Comparison of ENCODE assay signal across 20 cellular contexts in genomic region chr18:54830260-54830659, GRCh38. TPM values are rescaled to one million over a fixed set of nuclear protein-coding genes. Genes with fewer than 3 reads are reported as not detected.
DNase-seq lines count a peak whose midpoint lies in the region; ATAC-seq and TF ChIP-seq lines count a peak whose summit lies in the region.
"Had no signal": no experiment of that assay in that cellular context is flagged by ENCODE, and none has a peak within 500 bp of the region (broad histone marks: within the 10 kb centered on the region; RNA-seq: fewer than 3 reads in every experiment).

No MANE protein-coding gene starts in this region.

- H3K27me3 ChIP-seq in Loucy (ENCODE audit: insufficient read depth, low read length, poor library complexity, severe bottlenecking) (no peaks in the 10 kb centered on the region), lower lobe of right lung (ENCODE audit: low read depth) (no peaks in the 10 kb centered on the region)
- H3K27me3 ChIP-seq: BLaER1 had no signal

- peaks cover 57% of the 10 kb centered on the region for H3K4me1 ChIP-seq in Loucy (ENCODE audit: insufficient read depth, low read length, poor library complexity, severe bottlenecking)
- no peaks in the 10 kb centered on the region for H3K4me1 ChIP-seq in lower lobe of right lung
- H3K4me1 ChIP-seq: BLaER1 had no signal

- H3K9me3 ChIP-seq in Loucy (ENCODE audit: insufficient read depth, low read depth, low read length) (no peaks in the 10 kb centered on the region), lower lobe of right lung (no peaks in the 10 kb centered on the region)

- no peak overlapping the region for H2AFZ ChIP-seq in Loucy (ENCODE audit: low read length)

- intact Hi-C loops in lower lobe of right lung (cut with DNase I) (no loop called here), left ventricle myocardium superior (cut with micrococcal nuclease) (no loop called here)

- H3K9me2 ChIP-seq in Loucy (replicated peaks; ENCODE audit: low read depth, low read length): no peaks in the 10 kb centered on the region

- H3K36me3 ChIP-seq in Loucy (ENCODE audit: insufficient read depth, low read length) (no peaks in the 10 kb centered on the region), lower lobe of right lung (no peaks in the 10 kb centered on the region)
- H3K36me3 ChIP-seq: BLaER1 had no signal

- peak overlapping the region; percentile 76 for H3K9ac ChIP-seq in Loucy (ENCODE audit: low read depth, low read length, poor library complexity, severe bottlenecking)
- H3K9ac ChIP-seq: BLaER1 had no signal

- peak overlapping the region; percentile 94 for H3K4me2 ChIP-seq in Loucy (ENCODE audit: low read depth, low read length, poor library complexity, severe bottlenecking)
- H3K4me2 ChIP-seq: BLaER1 had no signal

- H3K4me3 ChIP-seq in Loucy (ENCODE audit: low read length, poor library complexity, severe bottlenecking) (peak overlapping the region; percentile 89), choroid plexus epithelial cell (ENCODE audit: low read depth, low read length) (no peak overlapping the region), lower lobe of right lung (peak overlapping the region; percentile 59)
- H3K4me3 ChIP-seq: BLaER1 had no signal

- peaks cover 1% of the 10 kb centered on the region; the same call in 1 of the 2 replicates for H3F3A ChIP-seq in Loucy (ENCODE audit: low read depth)

- no peaks in the 10 kb centered on the region for H4K20me1 ChIP-seq in Loucy (ENCODE audit: insufficient read depth, low read length, poor library complexity, severe bottlenecking)
- H4K20me1 ChIP-seq: BLaER1 had no signal

- no peak for TF ChIP-seq CTCF in 22Rv1 (IDR thresholded peaks at IDR 0.05)
- TF ChIP-seq CTCF in Loucy (conservative IDR thresholded peaks at IDR 0.05; ENCODE audit: low read length): no peak
- no peak for TF ChIP-seq CTCF in choroid plexus epithelial cell (conservative IDR thresholded peaks at IDR 0.05; ENCODE audit: low read depth, low read length)
- no peak for TF ChIP-seq CTCF in lower lobe of right lung (IDR thresholded peaks at IDR 0.05)
- no peak for TF ChIP-seq CTCF in GM20000 (IDR thresholded peaks at IDR 0.05; ENCODE audit: extremely low read depth, missing control alignments)

- DNase-seq in choroid plexus epithelial cell (ENCODE audit: low read depth) (peak; percentile 35), lower lobe of right lung (no peak), left ventricle myocardium superior (no peak), NCI-H69 (lab: John Stamatoyannopoulos, UW) (no peak), GM20000 (ENCODE audit: low spot score) (no peak)
- no peak for DNase-seq in activated CD8-positive, alpha-beta memory T cell treated with anti-CD3 and anti-CD28 coated beads for 24 hours
- DNase-seq: ACHN; activated CD4-positive, CD25-positive, alpha-beta regulatory T cell treated with anti-CD3 and anti-CD28 coated beads, Interleukin-2, amount 50 U/mL, for 72 hours; activated T-cell treated with anti-CD3 and anti-CD28 coated beads, Interleukin-2, amount 50 U/mL, for 72 hours; effector memory CD4-positive, alpha-beta T cell; GOT3; midbrain; NCI-H1092; NCI-H2081; NCI-H345; SHP77 treated with DMSO at 0.1 percent for 48 hours; stimulated activated naive CD8-positive, alpha-beta T cell treated with anti-CD3 and anti-CD28 coated beads, Interleukin-15, Interleukin-2, amounts not matched to agents 100 U/mL and 50 U/mL, for 24 hours had no signal

- H3K27ac ChIP-seq in 22Rv1 (peak overlapping the region; percentile 96), lower lobe of right lung (no peak overlapping the region)
- H3K27ac ChIP-seq: BLaER1 had no signal

- ATAC-seq in lower lobe of right lung: no peak
- ATAC-seq in left ventricle myocardium superior: no peak
- ATAC-seq: stimulated activated naive CD8-positive, alpha-beta T cell treated with anti-CD3 and anti-CD28 coated beads, Interleukin-15, Interleukin-2, amounts not matched to agents 100 U/mL and 50 U/mL, for 24 hours had no signal

- H3K79me2 ChIP-seq in Loucy (ENCODE audit: insufficient read depth, low read length): peaks cover 69% of the 10 kb centered on the region

RNA-seq across cellular contexts. Expression of gene RAB27B, which starts 2.0 kb away (rescaled TPM):
- total RNA-seq in lower lobe of right lung (20.1 TPM), left ventricle myocardium superior (0.10 TPM)

Comparison
In these comparisons a context has a peak if more than half of its experiments do, and no peak if none do; other contexts are left out.
1. RNA of gene RAB27B, which starts 2.0 kb away (total RNA-seq): 20.1 TPM in lower lobe of right lung (single experiment); 0.10 TPM in left ventricle myocardium superior (single experiment); every median in the first group is over 10 times any median in the second.